In the genomic region with DNA sequence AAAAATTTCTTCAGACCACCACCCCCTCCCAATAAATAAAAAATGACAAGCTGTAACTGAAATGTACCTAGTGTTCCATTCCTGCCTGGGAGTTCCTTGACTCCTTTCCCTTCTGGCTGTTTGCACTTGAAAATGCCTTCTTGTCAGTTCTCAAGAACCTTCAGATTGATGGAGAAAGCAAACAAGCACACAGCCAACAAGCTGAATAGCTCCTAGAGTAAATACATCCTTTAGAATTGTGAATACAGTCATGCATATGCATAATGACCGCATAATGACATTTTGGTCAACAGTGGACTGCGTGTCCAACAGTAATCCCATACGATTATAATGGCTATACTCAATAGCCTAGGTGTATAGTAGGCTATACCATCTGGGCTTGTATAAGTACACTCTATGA, we compare ENCODE assay signal across 24 cellular contexts.
DNase-seq lines count a peak whose midpoint lies in the region; ATAC-seq and TF ChIP-seq lines count a peak whose summit lies in the region.
"Had no signal": no experiment of that assay in that cellular context is flagged by ENCODE, and none has a peak within 500 bp of the region (broad histone marks: within the 10 kb centered on the region; RNA-seq: fewer than 3 reads in every experiment).

No MANE protein-coding gene starts in this region.

- no peaks in the 10 kb centered on the region for H3K9me3 ChIP-seq in HAP-1
- H3K9me3 ChIP-seq: SJCRH30 had no signal

- H3K4me1 ChIP-seq in HAP-1, result peaks cover 26% of the 10 kb centered on the region
- H3K4me1 ChIP-seq: SJCRH30 had no signal

- in situ Hi-C loops in HAP-1 (cut with MboI; ENCODE audit: low sequenced_read_pairs), result no loop called here

- ATAC-seq in HG02759 (IDR thresholded peaks at IDR 0.05; ENCODE audit: unreplicated experiment), result no peak
- no peak for ATAC-seq in activated T-cell treated with anti-CD3 and anti-CD28 coated beads, Interleukin-2, amount 50 U/mL, for 4 hours
- ATAC-seq: HepG2, Right ventricle myocardium inferior, SK-N-SH treated with all-trans-retinoic acid at 6 μM for 48 hours had no signal

- peaks cover 34% of the 10 kb centered on the region for H3K4me1 Mint-ChIP-seq in type B pancreatic cell (ENCODE audit: unreplicated experiment)
- H3K4me1 Mint-ChIP-seq in activated T-cell treated with anti-CD3 and anti-CD28 coated beads, Interleukin-2, amount 50 U/mL, for 4 hours (ENCODE audit: low read depth), result no peaks in the 10 kb centered on the region
- H3K4me1 Mint-ChIP-seq: CD4-positive, alpha-beta memory T cell had no signal

- DNase-seq in HAP-1 (ENCODE audit: low spot score in 2 of 2), result peak; percentile 20 to 67
- DNase-seq in NCI-H2029 (lab: John Stamatoyannopoulos, UW), result peak; percentile 26
- DNase-seq in astrocyte of the hippocampus (ENCODE audit: low read depth, low spot score), result peak; percentile 59
- no peak for DNase-seq in type B pancreatic cell (ENCODE audit: extremely low spot score, unreplicated experiment)
- DNase-seq in KG1 (lab: John Stamatoyannopoulos, UW), result no peak
- DNase-seq in activated T-cell treated with anti-CD3 and anti-CD28 coated beads, Interleukin-2, amount 50 U/mL, for 4 hours, result no peak
- DNase-seq: C1 segment of cervical spinal cord; CD4-positive, alpha-beta memory T cell; COR-L47; DMS53; H7; MV-4-11; NCI-H1105; NCI-H1694; NCI-H2081 treated with DMSO at 0.1 percent for 48 hours; NCI-H2171; NCI-H226; NCI-H524 treated with DMSO at 0.1 percent for 48 hours; PC-9; SJCRH30 had no signal

- H3K4me3 ChIP-seq in HAP-1, result no peak overlapping the region
- H3K4me3 ChIP-seq: PC-9, SJCRH30 had no signal

- peak overlapping the region; percentile 8 for H3K27ac Mint-ChIP-seq in type B pancreatic cell
- H3K27ac Mint-ChIP-seq: CD4-positive, alpha-beta memory T cell had no signal

- no peak overlapping the region for H3K4me3 Mint-ChIP-seq in type B pancreatic cell
- no peak overlapping the region for H3K4me3 Mint-ChIP-seq in activated T-cell treated with anti-CD3 and anti-CD28 coated beads, Interleukin-2, amount 50 U/mL, for 4 hours
- H3K4me3 Mint-ChIP-seq: CD4-positive, alpha-beta memory T cell had no signal

- H3K36me3 Mint-ChIP-seq in type B pancreatic cell, result peaks cover 16% of the 10 kb centered on the region
- no peaks in the 10 kb centered on the region for H3K36me3 Mint-ChIP-seq in activated T-cell treated with anti-CD3 and anti-CD28 coated beads, Interleukin-2, amount 50 U/mL, for 4 hours (ENCODE audit: insufficient read depth)
- H3K36me3 Mint-ChIP-seq: CD4-positive, alpha-beta memory T cell had no signal

- no peak for TF ChIP-seq CTCF in type B pancreatic cell (conservative IDR thresholded peaks at IDR 0.05)

- H3K9me3 Mint-ChIP-seq in type B pancreatic cell, result no peaks in the 10 kb centered on the region
- no peaks in the 10 kb centered on the region for H3K9me3 Mint-ChIP-seq in activated T-cell treated with anti-CD3 and anti-CD28 coated beads, Interleukin-2, amount 50 U/mL, for 4 hours

- H3K36me3 ChIP-seq in HAP-1 (replicated peaks), result no peaks in the 10 kb centered on the region
- H3K36me3 ChIP-seq: SJCRH30 had no signal

- H3K27me3 Mint-ChIP-seq in type B pancreatic cell, result no peaks in the 10 kb centered on the region
- H3K27me3 Mint-ChIP-seq in activated T-cell treated with anti-CD3 and anti-CD28 coated beads, Interleukin-2, amount 50 U/mL, for 4 hours (ENCODE audit: low read depth), result peaks cover 11% of the 10 kb centered on the region

- H3K27me3 ChIP-seq in HAP-1 (ENCODE audit: low read depth), result no peaks in the 10 kb centered on the region
- H3K27me3 ChIP-seq: SJCRH30 had no signal

Comparison
In these comparisons a context has a peak if more than half of its experiments do, and no peak if none do; other contexts are left out.
1. DNase-seq: peak in HAP-1 (2 of 2), NCI-H2029 (single experiment) and astrocyte of the hippocampus (single experiment); none in type B pancreatic cell (single experiment), KG1 (single experiment) and activated T-cell treated with anti-CD3 and anti-CD28 coated beads, Interleukin-2, amount 50 U/mL, for 4 hours (single experiment).